ENCODE assay signal across 8 cellular contexts in genomic region chr2:172864182-172864581, GRCh38.
DNase-seq lines count a peak whose midpoint lies in the region; ATAC-seq and TF ChIP-seq lines count a peak whose summit lies in the region.

No MANE protein-coding gene starts in this region.

- H3K9me3 ChIP-seq in GM23248 (ENCODE audit: low read depth) (no peaks in the 10 kb centered on the region), OCI-LY1 (ENCODE audit: low read length) (no peaks in the 10 kb centered on the region), adrenal gland (replicated peaks in 1 of 3) (no peaks in the 10 kb centered on the region)

- H2AFZ ChIP-seq in GM23248, result no peak overlapping the region
- no peak overlapping the region for H2AFZ ChIP-seq in OCI-LY1 (ENCODE audit: low read length)

- no peaks in the 10 kb centered on the region for H3K4me1 ChIP-seq in GM23248 (ENCODE audit: insufficient read depth)
- no peaks in the 10 kb centered on the region for H3K4me1 ChIP-seq in OCI-LY1 (ENCODE audit: insufficient read depth, low read length, severe bottlenecking)
- peaks cover 28 to 62% of the 10 kb centered on the region in 2 donors for H3K4me1 ChIP-seq in adrenal gland (replicated peaks in 1 of 2)

- DNase-seq in AG10803 (ENCODE audit: low read depth), result no peak
- DNase-seq in GM23248, result peak; percentile 61
- DNase-seq in adrenal gland, result peak in 6 of 7 donors; percentile 44 to 85 (median 66)
- DNase-seq in iPS DF 19.7 (ENCODE audit: low read depth, low spot score), result peak; percentile 35
- DNase-seq in stimulated activated CD4-positive, alpha-beta T cell treated with anti-CD3 and anti-CD28 coated beads, Interleukin-2, amount 100 ng/mL, for 4 hours (ENCODE audit: low read depth), result peak; percentile 6

- H4K20me1 ChIP-seq in GM23248 (ENCODE audit: insufficient read depth) (no peaks in the 10 kb centered on the region), OCI-LY1 (ENCODE audit: insufficient read depth, low read length) (no peaks in the 10 kb centered on the region)

- H3K9me2 ChIP-seq in GM23248 (ENCODE audit: insufficient read depth) (no peaks in the 10 kb centered on the region), OCI-LY1 (ENCODE audit: low read depth, low read length) (no peaks in the 10 kb centered on the region)

- H3K79me2 ChIP-seq in GM23248 (ENCODE audit: insufficient read depth) (no peaks in the 10 kb centered on the region), OCI-LY1 (ENCODE audit: insufficient read depth, low read length) (no peaks in the 10 kb centered on the region)

- TF ChIP-seq POLR2A in adrenal gland (IDR thresholded peaks at IDR 0.05), result no peak

- H3K27me3 ChIP-seq in GM23248 (replicated peaks; ENCODE audit: insufficient read depth) (no peaks in the 10 kb centered on the region), OCI-LY1 (ENCODE audit: insufficient read depth, low read length) (no peaks in the 10 kb centered on the region), adrenal gland (no peaks in the 10 kb centered on the region)

- WGBS in GM23248 (ENCODE audit: low coverage in 1 of 2, low lambda C conversion rate in 2 of 2, missing lambda C conversion rate in 2 of 2), 2 experiments, result 46 to 62% methylated on average over 5 of the region's 5 CpGs
- WGBS in adrenal gland, 4 donors, result 46 to 55% (median 50%) methylated on average over 5 of the region's 5 CpGs

- H3K4me2 ChIP-seq in GM23248 (ENCODE audit: unreplicated experiment) (no peak overlapping the region), OCI-LY1 (ENCODE audit: low read length) (no peak overlapping the region)

- H3K4me3 ChIP-seq in AG10803 (ENCODE audit: low read length) (no peak overlapping the region), GM23248 (no peak overlapping the region), OCI-LY1 (ENCODE audit: low read depth, low read length, poor library complexity, severe bottlenecking) (no peak overlapping the region), adrenal gland (no peak overlapping the region)

- no peak overlapping the region for H3K9ac ChIP-seq in GM23248
- H3K9ac ChIP-seq in OCI-LY1 (ENCODE audit: low read length), result no peak overlapping the region

- ATAC-seq in GM18502 (IDR thresholded peaks at IDR 0.05; ENCODE audit: poor library complexity, unreplicated experiment) (no peak), HG02610 (IDR thresholded peaks at IDR 0.05; ENCODE audit: unreplicated experiment) (no peak)

- in situ Hi-C loops in GM23248 (cut with MboI), result no loop called here

- H3F3A ChIP-seq in GM23248 (ENCODE audit: insufficient read depth), result no peaks in the 10 kb centered on the region
- H3F3A ChIP-seq in OCI-LY1 (ENCODE audit: insufficient read depth, low read length), result no peaks in the 10 kb centered on the region

- intact Hi-C loops in adrenal gland (cut with DNase I), result loop anchor here in 1 of 2 donors (10.0 kb wide), 1 partner anchor 49 kb away; no protein-coding TSS in a partner anchor

- H3K36me3 ChIP-seq in GM23248 (ENCODE audit: low read depth) (no peaks in the 10 kb centered on the region), OCI-LY1 (ENCODE audit: insufficient read depth, low read length) (no peaks in the 10 kb centered on the region), adrenal gland (replicated peaks in 1 of 2) (no peaks in the 10 kb centered on the region)

- TF ChIP-seq CTCF in AG10803 (conservative IDR thresholded peaks at IDR 0.05; ENCODE audit: low read length) (peak; percentile 54), OCI-LY1 (IDR thresholded peaks at IDR 0.05; ENCODE audit: low read length) (peak; percentile 60), adrenal gland (IDR thresholded peaks at IDR 0.05) (peak; percentile 52 to 77 (median 66))

- H3K27ac ChIP-seq in GM23248 (no peak overlapping the region), OCI-LY1 (ENCODE audit: low read depth, low read length, poor library complexity, severe bottlenecking) (no peak overlapping the region), adrenal gland (no peak overlapping the region)
